1 cellular context compared by ENCODE assay signal in genomic region chr2:211503856-211504255, GRCh38.
TF ChIP-seq lines count a peak whose summit lies in the region.

No MANE protein-coding gene starts in this region.

TF ChIP-seq in GM23338, 12 proteins besides CTCF, POLR2A, EP300 and RAD21 (continued from another document):
- TF ChIP-seq ZNF462 (CRISPR knock-in tag; IDR thresholded peaks at IDR 0.05): no peak
